Comparison of ENCODE assay signal across 8 cellular contexts in the genomic region with DNA sequence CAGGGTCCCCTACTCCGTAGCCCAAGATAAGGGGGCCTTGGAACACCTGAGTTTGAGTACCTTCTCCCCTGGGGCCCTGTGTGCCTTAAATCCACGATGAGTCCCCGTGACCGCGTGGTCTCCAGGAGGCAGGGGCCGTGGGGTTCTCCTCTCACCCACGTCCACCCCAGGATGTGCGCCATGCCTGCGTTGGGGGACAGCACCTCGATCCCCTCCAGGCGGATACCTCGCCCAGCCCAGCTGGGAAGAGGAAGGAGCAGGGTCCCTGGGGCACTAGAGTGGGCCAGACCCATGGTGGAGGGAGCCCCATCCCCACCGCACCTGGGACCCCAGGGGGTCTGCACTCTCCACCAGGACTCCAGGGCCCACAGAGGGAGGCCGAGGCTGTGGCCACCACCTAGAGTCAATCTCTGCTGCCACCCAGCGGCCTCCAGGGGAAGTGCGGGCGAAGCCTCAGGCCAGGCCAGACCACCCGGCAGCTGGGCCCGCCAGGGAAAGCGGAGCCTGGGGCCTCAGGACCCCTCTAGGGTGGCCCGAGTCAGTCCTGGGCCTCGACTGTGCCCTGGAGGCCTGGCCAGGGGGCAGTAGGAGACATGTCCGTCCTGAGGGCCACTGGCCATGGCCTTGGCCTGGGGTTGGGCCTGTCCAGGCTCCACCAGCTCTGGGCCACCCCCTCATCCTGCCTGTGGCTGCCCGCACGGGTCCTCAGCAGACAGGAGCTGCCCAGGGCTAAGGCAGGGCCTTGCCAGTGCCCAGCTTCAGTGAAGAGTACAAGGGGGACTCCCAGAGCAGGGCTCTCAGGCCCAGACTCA. TPM values are rescaled to one million over a fixed set of nuclear protein-coding genes. Genes with fewer than 3 reads are reported as not detected.
DNase-seq lines count a peak whose midpoint lies in the region; ATAC-seq and TF ChIP-seq lines count a peak whose summit lies in the region.

No MANE protein-coding gene starts in this region.

- H3K36me3 ChIP-seq in CD8-positive, alpha-beta T cell (ENCODE audit: insufficient read depth, low read length), result no peaks in the 10 kb centered on the region
- H3K36me3 ChIP-seq in HEK293 (ENCODE audit: control insufficient read depth in 2 of 2, insufficient read depth in 1 of 2, low read length in 2 of 2) (no peaks in the 10 kb centered on the region), Peyer's patch (no peaks in the 10 kb centered on the region), tibial nerve (no peaks in the 10 kb centered on the region)

- no peaks in the 10 kb centered on the region for H3K9me3 Mint-ChIP-seq in CD8-positive, alpha-beta T cell
- H3K9me3 Mint-ChIP-seq in osteocyte (ENCODE audit: unreplicated experiment), result no peaks in the 10 kb centered on the region

- no peaks in the 10 kb centered on the region for H3K27me3 Mint-ChIP-seq in CD8-positive, alpha-beta T cell (ENCODE audit: low read depth)
- H3K27me3 Mint-ChIP-seq in osteocyte (ENCODE audit: unreplicated experiment), result no peaks in the 10 kb centered on the region

- DNase-seq in CD8-positive, alpha-beta T cell, result peak; percentile 51 to 81 (median 66)
- DNase-seq in Peyer's patch, result peak; percentile 55 to 81 (median 78)
- DNase-seq in activated T-helper 1 cell treated with Interleukin-2 at 50 U/mL for 16 hours (ENCODE audit: low read depth), result peak; percentile 41
- DNase-seq in foreskin keratinocyte, result no peak
- peak; percentile 91 for DNase-seq in osteocyte (ENCODE audit: extremely low spot score, unreplicated experiment)
- peak; percentile 63 to 80 for DNase-seq in tibial nerve (ENCODE audit: low spot score in 2 of 2)
- no peak for DNase-seq in HCEC 1CT

- H3K36me3 Mint-ChIP-seq in CD8-positive, alpha-beta T cell, result no peaks in the 10 kb centered on the region
- no peaks in the 10 kb centered on the region for H3K36me3 Mint-ChIP-seq in osteocyte (ENCODE audit: unreplicated experiment)

- 39 to 49% methylated on average over 13 to 16 of the region's 25 CpGs for WGBS in tibial nerve, 2 donors

- POLR2A ChIA-PET in CD8-positive, alpha-beta T cell (lab: Charles Lee), result interaction anchor here (0.8 kb wide), 1 partner anchor 49 kb away, joined by 3 read pairs; no protein-coding TSS in a partner anchor
- POLR2A ChIA-PET in HEK293 (lab: Yijun Ruan, JAX), result interaction anchor here (0.6 kb wide), 1 partner anchor 385 kb away, joined by 4 read pairs; no protein-coding TSS in a partner anchor

- no peaks in the 10 kb centered on the region for H3K9me3 ChIP-seq in CD8-positive, alpha-beta T cell (ENCODE audit: low read length)
- no peaks in the 10 kb centered on the region for H3K9me3 ChIP-seq in HEK293 (ENCODE audit: control insufficient read depth, insufficient read depth, low read depth, low read length)
- H3K9me3 ChIP-seq in Peyer's patch, result no peaks in the 10 kb centered on the region
- H3K9me3 ChIP-seq in tibial nerve, result no peaks in the 10 kb centered on the region

- no peaks in the 10 kb centered on the region for H3K4me1 ChIP-seq in CD8-positive, alpha-beta T cell (ENCODE audit: insufficient read depth, low read length)
- H3K4me1 ChIP-seq in HEK293 (ENCODE audit: control insufficient read depth, insufficient read depth, low read length), result no peaks in the 10 kb centered on the region
- H3K4me1 ChIP-seq in Peyer's patch, result no peaks in the 10 kb centered on the region
- H3K4me1 ChIP-seq in foreskin keratinocyte, result no peaks in the 10 kb centered on the region
- H3K4me1 ChIP-seq in tibial nerve, result peaks cover 0 to 5% (median 0%) of the 10 kb centered on the region in 4 donors

- no peak overlapping the region for H3K4me3 ChIP-seq in CD8-positive, alpha-beta T cell (ENCODE audit: low read depth, low read length)
- H3K4me3 ChIP-seq in HEK293 (ENCODE audit: low read depth, low read length) (no peak overlapping the region), Peyer's patch (no peak overlapping the region), tibial nerve (no peak overlapping the region)

- intact Hi-C loops in CD8-positive, alpha-beta T cell (cut with DNase I, micrococcal nuclease), result loop anchor here (1.0 to 5.0 kb wide), 5 partner anchors 24 to 887 kb away; no protein-coding TSS in a partner anchor

- peak; percentile 95 for TF ChIP-seq CTCF in CD8-positive, alpha-beta T cell (IDR thresholded peaks at IDR 0.05)
- TF ChIP-seq CTCF in HEK293 (tag by site-specific recombination; IDR thresholded peaks at IDR 0.05) (peak; percentile 72; the same call in 1 of the 2 replicates), Peyer's patch (IDR thresholded peaks at IDR 0.05) (peak; percentile 78 to 96 (median 86)), foreskin keratinocyte (conservative IDR thresholded peaks at IDR 0.05) (peak; percentile 85), osteocyte (IDR thresholded peaks at IDR 0.05) (peak; percentile 95), tibial nerve (IDR thresholded peaks at IDR 0.05) (peak; percentile 92 to 97 (median 95))

- H3K4me3 Mint-ChIP-seq in CD8-positive, alpha-beta T cell, result no peak overlapping the region
- no peak overlapping the region for H3K4me3 Mint-ChIP-seq in osteocyte (ENCODE audit: unreplicated experiment)

- H3K4me1 Mint-ChIP-seq in CD8-positive, alpha-beta T cell (ENCODE audit: low read depth), result no peaks in the 10 kb centered on the region
- H3K4me1 Mint-ChIP-seq in osteocyte (ENCODE audit: unreplicated experiment), result no peaks in the 10 kb centered on the region

- CTCF ChIA-PET in CD8-positive, alpha-beta T cell (lab: Charles Lee), result interaction anchor here (0.7 to 4.5 kb wide), 26 partner anchors 10 to 499 kb away, joined by 3 to 91 read pairs (median 4); no protein-coding TSS in a partner anchor
- CTCF ChIA-PET in HEK293 (lab: Yijun Ruan, JAX), result interaction anchor here (0.5 to 1.6 kb wide), 19 partner anchors 9 to 554 kb away, joined by 3 to 5 read pairs (median 3); no protein-coding TSS in a partner anchor

- ATAC-seq in CD8-positive, alpha-beta T cell, result peak; percentile 93
- ATAC-seq in foreskin keratinocyte, result peak; percentile 59

- no peak overlapping the region for H3K27ac Mint-ChIP-seq in CD8-positive, alpha-beta T cell
- no peak overlapping the region for H3K27ac Mint-ChIP-seq in osteocyte (ENCODE audit: unreplicated experiment)

- TF ChIP-seq POLR2A in Peyer's patch (IDR thresholded peaks at IDR 0.05) (no peak), tibial nerve (IDR thresholded peaks at IDR 0.05) (no peak)

- TF ChIP-seq EP300 in tibial nerve (IDR thresholded peaks at IDR 0.05), result no peak

- no peaks in the 10 kb centered on the region for H3K27me3 ChIP-seq in CD8-positive, alpha-beta T cell (ENCODE audit: insufficient read depth, low read length)
- H3K27me3 ChIP-seq in Peyer's patch (no peaks in the 10 kb centered on the region), foreskin keratinocyte (no peaks in the 10 kb centered on the region), tibial nerve (no peaks in the 10 kb centered on the region)

- H3K27ac ChIP-seq in CD8-positive, alpha-beta T cell (ENCODE audit: low read depth, low read length), result no peak overlapping the region
- H3K27ac ChIP-seq in HEK293 (ENCODE audit: extremely low read depth, low read depth, low read length) (no peak overlapping the region), Peyer's patch (no peak overlapping the region), foreskin keratinocyte (no peak overlapping the region), tibial nerve (no peak overlapping the region)

TF ChIP-seq in HEK293, 187 proteins besides CTCF, POLR2A, EP300 and RAD21 (continues in another document):
- TF ChIP-seq ZNF48 (tag by site-specific recombination; IDR thresholded peaks at IDR 0.05) (no peak), ZNF366 (tag by site-specific recombination; conservative IDR thresholded peaks at IDR 0.05) (no peak), IKZF3 (tag by site-specific recombination; IDR thresholded peaks at IDR 0.05) (no peak), ZNF292 (tag by site-specific recombination; IDR thresholded peaks at IDR 0.05; ENCODE audit: borderline replicate concordance, low read depth) (no peak), ZNF558 (tag by site-specific recombination; IDR thresholded peaks at IDR 0.05) (no peak), GLI2 (tag by site-specific recombination; IDR thresholded peaks at IDR 0.05; ENCODE audit: borderline replicate concordance, low read depth) (no peak), KLF17 (tag by site-specific recombination; IDR thresholded peaks at IDR 0.05) (peak; percentile 49; the same call in 1 of the 2 replicates), ZFP69B (tag by site-specific recombination; IDR thresholded peaks at IDR 0.05) (peak; percentile 65; the same call in 1 of the 2 replicates), ZNF555 (tag by site-specific recombination; conservative IDR thresholded peaks at IDR 0.05) (no peak)
- TF ChIP-seq, protein P1, sequence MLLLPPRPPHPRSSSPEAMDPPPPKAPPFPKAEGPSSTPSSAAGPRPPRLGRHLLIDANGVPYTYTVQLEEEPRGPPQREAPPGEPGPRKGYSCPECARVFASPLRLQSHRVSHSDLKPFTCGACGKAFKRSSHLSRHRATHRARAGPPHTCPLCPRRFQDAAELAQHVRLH (tag by site-specific recombination; IDR thresholded peaks at IDR 0.05), result no peak
- TF ChIP-seq, protein P2, sequence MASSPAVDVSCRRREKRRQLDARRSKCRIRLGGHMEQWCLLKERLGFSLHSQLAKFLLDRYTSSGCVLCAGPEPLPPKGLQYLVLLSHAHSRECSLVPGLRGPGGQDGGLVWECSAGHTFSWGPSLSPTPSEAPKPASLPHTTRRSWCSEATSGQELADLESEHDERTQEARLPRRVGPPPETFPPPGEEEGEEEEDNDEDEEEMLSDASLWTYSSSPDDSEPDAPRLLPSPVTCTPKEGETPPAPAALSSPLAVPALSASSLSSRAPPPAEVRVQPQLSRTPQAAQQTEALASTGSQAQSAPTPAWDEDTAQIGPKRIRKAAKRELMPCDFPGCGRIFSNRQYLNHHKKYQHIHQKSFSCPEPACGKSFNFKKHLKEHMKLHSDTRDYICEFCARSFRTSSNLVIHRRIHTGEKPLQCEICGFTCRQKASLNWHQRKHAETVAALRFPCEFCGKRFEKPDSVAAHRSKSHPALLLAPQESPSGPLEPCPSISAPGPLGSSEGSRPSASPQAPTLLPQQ (tag by site-specific recombination; IDR thresholded peaks at IDR 0.05), result peak; percentile 82

RNA-seq across cellular contexts. Expression of gene FAM53A, which starts 55.0 kb away (rescaled TPM):
- total RNA-seq in CD8-positive, alpha-beta T cell, result 1 to 10 TPM; 1.8 to 1.9 TPM
- total RNA-seq in Peyer's patch, result 1 to 10 TPM in 3 of 4 donors, not detected in 1; 1.5 to 8.3 (median 1.8) TPM
- 0.74 and 1.3 TPM in 2 replicates for total RNA-seq in foreskin keratinocyte
- polyA plus RNA-seq in foreskin keratinocyte, result 0.61 and 1.5 TPM in 2 replicates
- total RNA-seq in osteocyte, result 6.2 and 9.5 TPM in 2 replicates
- 10 to 100 TPM in 2 of 4 donors, 1 to 10 TPM in 2; 6.1 to 33.7 (median 13.6) TPM for total RNA-seq in tibial nerve

Comparison
In these comparisons a context has a peak if more than half of its experiments do, and no peak if none do; other contexts are left out.
1. DNase-seq: peak in CD8-positive, alpha-beta T cell (7 of 7), Peyer's patch (3 of 3), activated T-helper 1 cell treated with Interleukin-2 at 50 U/mL for 16 hours (single experiment), osteocyte (single experiment) and tibial nerve (2 of 2); none in foreskin keratinocyte (0 of 2) and HCEC 1CT (single experiment).
2. Peak in every context shown above with its lines, with median percentiles within 50 percentile points of each other: CTCF ChIP-seq.